7 cellular contexts compared by ENCODE assay signal in the genomic region with DNA sequence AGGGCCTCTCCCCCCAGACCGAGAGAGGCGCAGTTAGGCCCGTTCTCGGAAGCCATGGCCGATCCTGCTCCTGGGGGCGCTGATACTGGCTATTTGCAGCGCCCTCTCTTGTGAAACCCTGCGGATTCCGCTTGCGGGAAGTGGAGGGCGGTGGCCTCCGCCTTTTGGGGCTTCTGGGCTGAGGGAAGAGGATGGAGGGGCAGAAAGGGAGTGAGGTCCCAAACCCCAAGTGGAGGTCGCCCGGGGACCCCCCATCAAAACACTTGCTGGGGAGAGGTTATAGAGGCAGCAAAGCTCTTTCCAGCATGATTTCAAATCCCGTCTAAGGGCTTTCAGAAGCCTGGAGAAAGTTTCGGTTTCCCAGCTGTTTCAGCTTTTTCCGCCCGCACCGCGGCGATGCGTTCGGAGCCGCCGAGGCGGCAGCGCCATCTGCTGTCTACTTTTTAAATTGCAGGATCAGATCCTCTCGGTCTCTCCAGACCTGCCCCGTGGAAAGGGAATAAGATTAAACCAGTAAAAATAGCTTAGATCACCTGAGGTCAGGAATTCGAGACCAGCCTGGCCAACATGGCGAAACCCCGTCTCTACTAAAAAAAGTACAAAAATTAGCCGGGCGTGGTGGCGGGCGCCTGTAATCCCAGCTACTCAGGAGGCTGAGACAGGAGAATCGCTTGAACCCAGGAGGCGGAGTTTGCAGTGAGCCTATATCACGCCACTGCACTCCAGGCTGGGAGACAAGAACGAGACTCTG. TPM values are rescaled to one million over a fixed set of nuclear protein-coding genes. Genes with fewer than 3 reads are reported as not detected.
DNase-seq lines count a peak whose midpoint lies in the region; ATAC-seq and TF ChIP-seq lines count a peak whose summit lies in the region.

No MANE protein-coding gene starts in this region.

- H3K9me3 Mint-ChIP-seq in T-helper 1 cell treated with Interleukin-12 subunit alpha and Interleukin-12 subunit beta and Interleukin-4 antibody, amounts not matched to agents 30 μg/mL and 1 μg/mL, for 36 hours: peaks cover 13% of the 10 kb centered on the region
- H3K9me3 Mint-ChIP-seq in progenitor cell of endocrine pancreas (ENCODE audit: low read depth): no peaks in the 10 kb centered on the region
- no peaks in the 10 kb centered on the region for H3K9me3 Mint-ChIP-seq in type B pancreatic cell

- H3K4me1 Mint-ChIP-seq in T-helper 1 cell treated with Interleukin-12 subunit alpha and Interleukin-12 subunit beta and Interleukin-4 antibody, amounts not matched to agents 30 μg/mL and 1 μg/mL, for 36 hours (ENCODE audit: low read depth): peaks cover 35% of the 10 kb centered on the region
- H3K4me1 Mint-ChIP-seq in progenitor cell of endocrine pancreas (ENCODE audit: low read depth) (peaks cover 5% of the 10 kb centered on the region), type B pancreatic cell (ENCODE audit: unreplicated experiment) (peaks cover 22% of the 10 kb centered on the region)

- DNase-seq in amygdala (lab: John Stamatoyannopoulos, UW) (peak in 46 of 56 donors; percentile 16 to 86 (median 48)), left ventricle myocardium superior (peak; percentile 82), progenitor cell of endocrine pancreas (ENCODE audit: low spot score, unreplicated experiment) (peak; percentile 86), type B pancreatic cell (ENCODE audit: extremely low spot score, unreplicated experiment) (peak; percentile 93)

- H3K27me3 Mint-ChIP-seq in T-helper 1 cell treated with Interleukin-12 subunit alpha and Interleukin-12 subunit beta and Interleukin-4 antibody, amounts not matched to agents 30 μg/mL and 1 μg/mL, for 36 hours (ENCODE audit: low read depth): no peaks in the 10 kb centered on the region
- H3K27me3 Mint-ChIP-seq in progenitor cell of endocrine pancreas: peaks cover 11% of the 10 kb centered on the region
- H3K27me3 Mint-ChIP-seq in type B pancreatic cell: no peaks in the 10 kb centered on the region

- intact Hi-C loops in left ventricle myocardium superior (cut with micrococcal nuclease): no loop called here

- peak; percentile 89 for ATAC-seq in left ventricle myocardium superior

- TF ChIP-seq CTCF in GM12875 (IDR thresholded peaks at IDR 0.05; ENCODE audit: borderline replicate concordance, insufficient read depth, low read depth, low read length) (peak; percentile 80), LNCAP (IDR thresholded peaks at IDR 0.05) (peak; percentile 85), progenitor cell of endocrine pancreas (IDR thresholded peaks at IDR 0.05; ENCODE audit: unreplicated experiment) (peak; percentile 89), type B pancreatic cell (conservative IDR thresholded peaks at IDR 0.05) (peak; percentile 95)

- H3K4me3 Mint-ChIP-seq in T-helper 1 cell treated with Interleukin-12 subunit alpha and Interleukin-12 subunit beta and Interleukin-4 antibody, amounts not matched to agents 30 μg/mL and 1 μg/mL, for 36 hours: peak overlapping the region; percentile 51
- H3K4me3 Mint-ChIP-seq in progenitor cell of endocrine pancreas (ENCODE audit: low read depth) (peak overlapping the region; percentile 42), type B pancreatic cell (peak overlapping the region; percentile 74)

- peak overlapping the region; percentile 28 for H3K4me3 ChIP-seq in GM12875 (ENCODE audit: low read depth, low read length)

- H3K27ac Mint-ChIP-seq in T-helper 1 cell treated with Interleukin-12 subunit alpha and Interleukin-12 subunit beta and Interleukin-4 antibody, amounts not matched to agents 30 μg/mL and 1 μg/mL, for 36 hours: peak overlapping the region; percentile 74
- H3K27ac Mint-ChIP-seq in progenitor cell of endocrine pancreas (peak overlapping the region; percentile 45), type B pancreatic cell (no peak overlapping the region)

- H3K36me3 Mint-ChIP-seq in T-helper 1 cell treated with Interleukin-12 subunit alpha and Interleukin-12 subunit beta and Interleukin-4 antibody, amounts not matched to agents 30 μg/mL and 1 μg/mL, for 36 hours (ENCODE audit: low read depth): peaks cover 34% of the 10 kb centered on the region
- H3K36me3 Mint-ChIP-seq in progenitor cell of endocrine pancreas (ENCODE audit: insufficient read depth) (no peaks in the 10 kb centered on the region), type B pancreatic cell (no peaks in the 10 kb centered on the region)

RNA-seq across cellular contexts. Expression of a gene that starts 15.8 kb away (rescaled TPM):
- 0.72 TPM for total RNA-seq in left ventricle myocardium superior
- not detected in 2 replicates for total RNA-seq in progenitor cell of endocrine pancreas
- not detected in 2 replicates for total RNA-seq in type B pancreatic cell (ENCODE audit: low replicate concordance)

RNA-seq across cellular contexts. Expression of a gene that starts 28.1 kb away (rescaled TPM):
- 0.45 TPM for total RNA-seq in left ventricle myocardium superior
- total RNA-seq in progenitor cell of endocrine pancreas: not detected in 2 replicates
- total RNA-seq in type B pancreatic cell (ENCODE audit: low replicate concordance): 0.12 and 0.31 TPM in 2 replicates

Comparison
In these comparisons a context has a peak if more than half of its experiments do, and no peak if none do; other contexts are left out.
1. Peak in every context shown above with its lines: DNase-seq, ATAC-seq and H3K4me3 ChIP-seq.